Comparison of ENCODE assay signal across 24 cellular contexts in the genomic region with DNA sequence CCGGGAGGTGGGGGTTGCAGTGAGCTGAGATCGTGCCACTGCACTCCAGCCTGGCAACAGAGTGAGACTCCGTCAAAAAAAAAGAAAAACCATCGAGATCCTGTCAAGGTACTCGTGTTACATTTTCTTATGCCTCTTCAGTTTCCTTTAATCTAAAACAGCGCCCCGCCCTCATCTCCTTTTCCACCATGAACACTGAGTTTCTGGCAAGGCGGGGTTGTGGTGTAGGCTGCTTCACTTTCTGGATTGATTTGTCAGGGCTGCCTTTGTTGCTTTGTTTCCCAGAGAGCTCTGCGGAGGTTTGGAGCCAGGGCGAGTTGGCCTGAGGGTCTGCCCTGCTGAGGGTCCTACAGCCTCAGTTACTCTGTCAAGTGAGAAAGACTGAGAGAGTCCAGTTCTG. TPM values are rescaled to one million over a fixed set of nuclear protein-coding genes. Genes with fewer than 3 reads are reported as not detected.
DNase-seq lines count a peak whose midpoint lies in the region; ATAC-seq and TF ChIP-seq lines count a peak whose summit lies in the region.
"Had no signal": no experiment of that assay in that cellular context is flagged by ENCODE, and none has a peak within 500 bp of the region (broad histone marks: within the 10 kb centered on the region; RNA-seq: fewer than 3 reads in every experiment).

No MANE protein-coding gene starts in this region.

- CTCF ChIA-PET in activated CD4-positive, alpha-beta T cell treated with anti-CD3 and anti-CD28 coated beads for 36 hours (lab: Charles Lee), result interaction anchor here (1.1 kb wide), 1 partner anchor 18 kb away, joined by 3 read pairs; no protein-coding TSS in a partner anchor
- CTCF ChIA-PET in HCT116 (lab: Charles Lee), result no interaction called here

- peak; percentile 20 for ATAC-seq in activated CD4-positive, alpha-beta T cell treated with anti-CD3 and anti-CD28 coated beads for 36 hours
- ATAC-seq in HCT116 (no peak), HG03139 (IDR thresholded peaks at IDR 0.05; ENCODE audit: unreplicated experiment) (no peak)
- no peak for ATAC-seq in natural killer cell treated with Interleukin-12 subunit alpha and Interleukin-12 subunit beta and Interleukin-15 and Interleukin-18, amount 100 ng/mL, for 72 hours
- ATAC-seq: A549; activated naive CD8-positive, alpha-beta T cell treated with anti-CD3 and anti-CD28 coated beads, Interleukin-2, amount 50 U/mL, for 24 hours; mucosa of descending colon; PC-3; stimulated activated naive B cell treated with anti-CD40 and anti-IgM and Interleukin-4, amounts not matched to agents 10 μg/mL and 1 μg/mL and 100 μg/mL, for 72 hours had no signal

- TF ChIP-seq RAD21 in HCT116 (IDR thresholded peaks at IDR 0.05; ENCODE audit: low read depth), result no peak

- no peak for TF ChIP-seq POLR2A in HCT116 (IDR thresholded peaks at IDR 0.05; ENCODE audit: borderline replicate concordance, extremely low read depth, insufficient read depth, insufficient read length)

- no peaks in the 10 kb centered on the region for H3K9me3 Mint-ChIP-seq in activated CD4-positive, alpha-beta T cell treated with anti-CD3 and anti-CD28 coated beads for 36 hours (ENCODE audit: low read depth)
- no peaks in the 10 kb centered on the region for H3K9me3 Mint-ChIP-seq in natural killer cell treated with Interleukin-12 subunit alpha and Interleukin-12 subunit beta and Interleukin-15 and Interleukin-18, amount 100 ng/mL, for 72 hours
- H3K9me3 Mint-ChIP-seq: activated naive CD8-positive, alpha-beta T cell treated with anti-CD3 and anti-CD28 coated beads, Interleukin-2, amount 50 U/mL, for 24 hours had no signal

- H3K4me3 ChIP-seq in HCT116 (replicated peaks in 1 of 2; ENCODE audit: low read depth in 1 of 2, low read length in 2 of 2) (no peak overlapping the region), osteoblast (ENCODE audit: insufficient read depth, low read length) (no peak overlapping the region)
- H3K4me3 ChIP-seq: A549, cardiac muscle cell, mucosa of descending colon, uterus had no signal

- H3K36me3 ChIP-seq in HCT116 (ENCODE audit: control insufficient read depth in 1 of 2, insufficient read depth in 2 of 2, low read length in 2 of 2) (peaks cover 0 to 17% of the 10 kb centered on the region in 2 experiments; a peak in 1 of 4 replicates), osteoblast (ENCODE audit: insufficient read depth, low read length) (no peaks in the 10 kb centered on the region)
- H3K36me3 ChIP-seq: cardiac muscle cell, uterus had no signal

- peaks cover 63% of the 10 kb centered on the region for H3K4me1 Mint-ChIP-seq in activated CD4-positive, alpha-beta T cell treated with anti-CD3 and anti-CD28 coated beads for 36 hours
- peaks cover 23 to 28% of the 10 kb centered on the region in 2 donors for H3K4me1 Mint-ChIP-seq in natural killer cell treated with Interleukin-12 subunit alpha and Interleukin-12 subunit beta and Interleukin-15 and Interleukin-18, amount 100 ng/mL, for 72 hours (ENCODE audit: low read depth in 2 of 2)

- no peak for TF ChIP-seq CTCF in HCT116 (IDR thresholded peaks at IDR 0.05 in 2 of 3, conservative IDR thresholded peaks at IDR 0.05 in 1 of 3; ENCODE audit: borderline replicate concordance in 1 of 3, insufficient read depth in 1 of 3, low read depth in 2 of 3, low read length in 2 of 3)
- TF ChIP-seq CTCF in osteoblast (IDR thresholded peaks at IDR 0.05; ENCODE audit: extremely low read depth, low read depth, low read length), result no peak

- no TSS peak for BruUV-seq in HCT116 (replicated peaks; lab: Mats Ljungman, UMichigan)

- H2AFZ ChIP-seq in HCT116 (ENCODE audit: low read depth, low read length, poor library complexity, severe bottlenecking), result no peak overlapping the region
- no peak overlapping the region for H2AFZ ChIP-seq in osteoblast (ENCODE audit: low read length)

- intact Hi-C loops in activated CD4-positive, alpha-beta T cell treated with anti-CD3 and anti-CD28 coated beads for 36 hours (cut with DNase I, micrococcal nuclease), result no loop called here
- intact Hi-C loops in HCT116 (cut with micrococcal nuclease), result loop anchor here (5.0 kb wide), 1 partner anchor 38 kb away; no protein-coding TSS in a partner anchor

- peaks cover 18 to 45% of the 10 kb centered on the region in 2 experiments for H3K4me1 ChIP-seq in HCT116 (ENCODE audit: control insufficient read depth in 1 of 2, insufficient read depth in 2 of 2, low read length in 2 of 2)
- H3K4me1 ChIP-seq in osteoblast (ENCODE audit: insufficient read depth, low read length), result peaks cover 13% of the 10 kb centered on the region

- H3K27me3 ChIP-seq in HCT116 (ENCODE audit: insufficient read depth, low read length) (no peaks in the 10 kb centered on the region), osteoblast (ENCODE audit: insufficient read depth, low read length) (no peaks in the 10 kb centered on the region)
- H3K27me3 ChIP-seq: uterus had no signal

- H3K9me3 ChIP-seq in HCT116 (ENCODE audit: control insufficient read depth in 1 of 2, insufficient read depth in 1 of 2, low read depth in 1 of 2, low read length in 2 of 2) (no peaks in the 10 kb centered on the region), osteoblast (ENCODE audit: low read depth, low read length) (no peaks in the 10 kb centered on the region)
- H3K9me3 ChIP-seq: A549, mucosa of descending colon, uterus had no signal

- RAD21 ChIA-PET in HCT116 (lab: Charles Lee; ENCODE audit: low non-redundant PET in 1 of 2, low total read pairs in 2 of 2, uncharacterized antibody in 2 of 2, unreplicated experiment in 2 of 2), result no interaction called here

- no peak overlapping the region for H3K27ac Mint-ChIP-seq in activated CD4-positive, alpha-beta T cell treated with anti-CD3 and anti-CD28 coated beads for 36 hours
- H3K27ac Mint-ChIP-seq in natural killer cell treated with Interleukin-12 subunit alpha and Interleukin-12 subunit beta and Interleukin-15 and Interleukin-18, amount 100 ng/mL, for 72 hours, result no peak overlapping the region
- H3K27ac Mint-ChIP-seq: activated naive CD8-positive, alpha-beta T cell treated with anti-CD3 and anti-CD28 coated beads, Interleukin-2, amount 50 U/mL, for 24 hours; stimulated activated naive B cell treated with anti-CD40 and anti-IgM and Interleukin-4, amounts not matched to agents 10 μg/mL and 1 μg/mL and 100 μg/mL, for 72 hours had no signal

- H3K36me3 Mint-ChIP-seq in activated CD4-positive, alpha-beta T cell treated with anti-CD3 and anti-CD28 coated beads for 36 hours (ENCODE audit: low read depth), result peaks cover 24% of the 10 kb centered on the region
- H3K36me3 Mint-ChIP-seq in natural killer cell treated with Interleukin-12 subunit alpha and Interleukin-12 subunit beta and Interleukin-15 and Interleukin-18, amount 100 ng/mL, for 72 hours, result no peaks in the 10 kb centered on the region

- peak; percentile 59 for DNase-seq in activated CD4-positive, alpha-beta T cell treated with anti-CD3 and anti-CD28 coated beads for 36 hours
- DNase-seq in activated CD4-positive, alpha-beta T cell treated with anti-CD3 and anti-CD28 coated beads, Interleukin-2, amount 50 U/mL, for 48 hours, result no peak
- no peak for DNase-seq in HCT116 (ENCODE audit: low read depth, low spot score)
- peak; percentile 46 for DNase-seq in activated naive CD4-positive, alpha-beta T cell treated with anti-CD3 and anti-CD28 coated beads, Interleukin-2, amount 50 U/mL, for 16 hours
- DNase-seq in osteoblast (ENCODE audit: insufficient read length, low spot score, missing footprints), result peak; percentile 59
- DNase-seq in natural killer cell treated with Interleukin-12 subunit alpha and Interleukin-12 subunit beta and Interleukin-15 and Interleukin-18, amount 100 ng/mL, for 72 hours (ENCODE audit: low spot score), result no peak
- DNase-seq in putamen (ENCODE audit: low spot score), result no peak
- DNase-seq: activated CD8-positive, alpha-beta memory T cell treated with anti-CD3 and anti-CD28 coated beads, Interleukin-2, amount 50 U/mL, for 48 hours; activated naive CD8-positive, alpha-beta T cell treated with anti-CD3 and anti-CD28 coated beads, Interleukin-2, amount 50 U/mL, for 24 hours; DMS53; kidney glomerular epithelial cell; MM.1S; mucosa of descending colon; NCI-H2029 treated with DMSO at 0.1 percent for 48 hours; NCI-H526; occipital lobe; PC-3; stimulated activated naive B cell treated with anti-CD40 and anti-IgM and Interleukin-4, amounts not matched to agents 10 μg/mL and 1 μg/mL and 100 μg/mL, for 72 hours; uterus had no signal

- H3K4me2 ChIP-seq in HCT116 (ENCODE audit: low read length), result no peak overlapping the region
- no peak overlapping the region for H3K4me2 ChIP-seq in osteoblast (ENCODE audit: insufficient read depth, low read length)
- H3K4me2 ChIP-seq: A549 had no signal

- H3K9me2 ChIP-seq in HCT116 (ENCODE audit: insufficient read depth), result no peaks in the 10 kb centered on the region

- peaks cover 4% of the 10 kb centered on the region; the same call in 1 of the 2 replicates for H4K20me1 ChIP-seq in HCT116 (ENCODE audit: insufficient read depth)
- H4K20me1 ChIP-seq in osteoblast (ENCODE audit: insufficient read depth, low read length), result peaks cover 10% of the 10 kb centered on the region

- H3K79me2 ChIP-seq in HCT116 (ENCODE audit: insufficient read depth, low read length), result peaks cover 92% of the 10 kb centered on the region
- H3K79me2 ChIP-seq in osteoblast (ENCODE audit: insufficient read depth, low read length), result peaks cover 74% of the 10 kb centered on the region

- POLR2A ChIA-PET in activated CD4-positive, alpha-beta T cell treated with anti-CD3 and anti-CD28 coated beads for 36 hours (lab: Charles Lee), result no interaction called here
- POLR2A ChIA-PET in HCT116 (lab: Charles Lee), result interaction anchor here (1.2 kb wide), 1 partner anchor 8 kb away, joined by 4 read pairs; a partner anchor contains a TSS

- H3K27me3 Mint-ChIP-seq in activated CD4-positive, alpha-beta T cell treated with anti-CD3 and anti-CD28 coated beads for 36 hours, result no peaks in the 10 kb centered on the region
- no peaks in the 10 kb centered on the region for H3K27me3 Mint-ChIP-seq in natural killer cell treated with Interleukin-12 subunit alpha and Interleukin-12 subunit beta and Interleukin-15 and Interleukin-18, amount 100 ng/mL, for 72 hours
- H3K27me3 Mint-ChIP-seq: activated naive CD8-positive, alpha-beta T cell treated with anti-CD3 and anti-CD28 coated beads, Interleukin-2, amount 50 U/mL, for 24 hours; stimulated activated naive B cell treated with anti-CD40 and anti-IgM and Interleukin-4, amounts not matched to agents 10 μg/mL and 1 μg/mL and 100 μg/mL, for 72 hours had no signal

- H3K4me3 Mint-ChIP-seq in activated CD4-positive, alpha-beta T cell treated with anti-CD3 and anti-CD28 coated beads for 36 hours, result no peak overlapping the region
- H3K4me3 Mint-ChIP-seq in natural killer cell treated with Interleukin-12 subunit alpha and Interleukin-12 subunit beta and Interleukin-15 and Interleukin-18, amount 100 ng/mL, for 72 hours, result no peak overlapping the region
- H3K4me3 Mint-ChIP-seq: activated naive CD8-positive, alpha-beta T cell treated with anti-CD3 and anti-CD28 coated beads, Interleukin-2, amount 50 U/mL, for 24 hours; stimulated activated naive B cell treated with anti-CD40 and anti-IgM and Interleukin-4, amounts not matched to agents 10 μg/mL and 1 μg/mL and 100 μg/mL, for 72 hours had no signal

- H3K27ac ChIP-seq in HCT116 (ENCODE audit: low read depth, low read length) (peak overlapping the region; percentile 10; the same call in 1 of the 2 replicates), osteoblast (ENCODE audit: low read depth, low read length) (no peak overlapping the region)
- H3K27ac ChIP-seq: A549, C4-2B, cardiac muscle cell, uterus, VCaP had no signal

- no peak overlapping the region for H3K9ac ChIP-seq in HCT116 (ENCODE audit: low read length)

RNA-seq across cellular contexts. Expression of a gene that starts 8.9 kb away (rescaled TPM):
- 10 to 100 TPM; 42.6 to 42.9 TPM for total RNA-seq in activated CD4-positive, alpha-beta T cell treated with anti-CD3 and anti-CD28 coated beads for 36 hours
- total RNA-seq in HCT116 (2021; ENCODE audit: unreplicated experiment), result 103 TPM
- polyA plus RNA-seq in HCT116 (2012), result 121 and 137 TPM in 2 replicates
- total RNA-seq in osteoblast, result 46.7 and 52.2 TPM in 2 replicates
- total RNA-seq in natural killer cell treated with Interleukin-12 subunit alpha and Interleukin-12 subunit beta and Interleukin-15 and Interleukin-18, amount 100 ng/mL, for 72 hours, result 10 to 100 TPM; 27.6 to 77.6 TPM

RNA-seq across cellular contexts. Expression of a gene that starts 49.9 kb away (rescaled TPM):
- 10 to 100 TPM; 37.0 to 43.3 TPM for total RNA-seq in activated CD4-positive, alpha-beta T cell treated with anti-CD3 and anti-CD28 coated beads for 36 hours
- total RNA-seq in HCT116 (2021; ENCODE audit: unreplicated experiment) (18.9 TPM), osteoblast (13.3 and 13.8 TPM in 2 replicates)
- polyA plus RNA-seq in HCT116 (2012), result 15.7 and 17.6 TPM in 2 replicates
- 100 to 1,000 TPM; 101 to 103 TPM for total RNA-seq in natural killer cell treated with Interleukin-12 subunit alpha and Interleukin-12 subunit beta and Interleukin-15 and Interleukin-18, amount 100 ng/mL, for 72 hours

Comparison
In these comparisons a context has a peak if more than half of its experiments do, and no peak if none do; other contexts are left out.
1. DNase-seq: peak in activated CD4-positive, alpha-beta T cell treated with anti-CD3 and anti-CD28 coated beads for 36 hours (single experiment), activated naive CD4-positive, alpha-beta T cell treated with anti-CD3 and anti-CD28 coated beads, Interleukin-2, amount 50 U/mL, for 16 hours (single experiment) and osteoblast (single experiment); none in activated CD4-positive, alpha-beta T cell treated with anti-CD3 and anti-CD28 coated beads, Interleukin-2, amount 50 U/mL, for 48 hours (0 of 2), HCT116 (single experiment), natural killer cell treated with Interleukin-12 subunit alpha and Interleukin-12 subunit beta and Interleukin-15 and Interleukin-18, amount 100 ng/mL, for 72 hours (single experiment) and putamen (single experiment).